Comparison of ENCODE assay signal across 17 cellular contexts in genomic region chr5:151191661-151192060, GRCh38. TPM values are rescaled to one million over a fixed set of nuclear protein-coding genes. Genes with fewer than 3 reads are reported as not detected.
A peak's percentile ranks its signal among the peaks of the same experiment; 100 is the strongest.
DNase-seq lines count a peak whose midpoint lies in the region; ATAC-seq and TF ChIP-seq lines count a peak whose summit lies in the region.
"Had no signal": no experiment of that assay in that cellular context is flagged by ENCODE, and none has a peak within 500 bp of the region (broad histone marks: within the 10 kb centered on the region; RNA-seq: fewer than 3 reads in every experiment).

No MANE protein-coding gene starts in this region.

- TF ChIP-seq CTCF in GM20000 (IDR thresholded peaks at IDR 0.05; ENCODE audit: extremely low read depth, missing control alignments): no peak

- H3K4me3 Mint-ChIP-seq in stimulated activated naive CD8-positive, alpha-beta T cell treated with anti-CD3 and anti-CD28 coated beads, Interleukin-15, Interleukin-2, amounts not matched to agents 100 ng/mL and 50 ng/mL, for 24 hours: no peak overlapping the region
- no peak overlapping the region for H3K4me3 Mint-ChIP-seq in activated naive CD8-positive, alpha-beta T cell treated with anti-CD3 and anti-CD28 coated beads for 36 hours
- H3K4me3 Mint-ChIP-seq in T-helper 2 cell treated with Interferon-gamma antibody and Interleukin-4, amounts not matched to agents 5 μg/mL and 100 μg/mL, for 36 hours: no peak overlapping the region
- H3K4me3 Mint-ChIP-seq: neural crest cell had no signal

- WGBS in mesendoderm (ENCODE audit: extremely low coverage, insufficient coverage, low lambda C conversion rate): no CpG with 5 or more reads among the region's 1 CpG

- no peaks in the 10 kb centered on the region for H3K27me3 ChIP-seq in mesendoderm (ENCODE audit: insufficient read depth, low read length, poor library complexity)
- H3K27me3 ChIP-seq: suprapubic skin had no signal

- H2AK5ac ChIP-seq in mesendoderm (ENCODE audit: low read length): no peak overlapping the region

- no peak overlapping the region for H3K23ac ChIP-seq in mesendoderm (ENCODE audit: low read length)

- H3K4ac ChIP-seq in mesendoderm (ENCODE audit: low read depth, low read length): no peak overlapping the region

- H3K27ac ChIP-seq in mesendoderm (ENCODE audit: low read depth, low read length): no peak overlapping the region
- H3K27ac ChIP-seq: prostate gland, suprapubic skin had no signal

- no peak overlapping the region for H4K5ac ChIP-seq in mesendoderm (ENCODE audit: low read length)

- no peak for DNase-seq in stimulated activated naive CD8-positive, alpha-beta T cell treated with anti-CD3 and anti-CD28 coated beads, Interleukin-15, Interleukin-2, amounts not matched to agents 100 U/mL and 50 U/mL, for 24 hours
- DNase-seq in activated naive CD8-positive, alpha-beta T cell treated with anti-CD3 and anti-CD28 coated beads for 36 hours: no peak
- DNase-seq in mesendoderm (peak; percentile 47), GM20000 (ENCODE audit: low spot score) (no peak)
- DNase-seq in T-helper 2 cell treated with Interferon-gamma antibody and Interleukin-4, amounts not matched to agents 5 μg/mL and 100 μg/mL, for 36 hours (ENCODE audit: low spot score): no peak
- DNase-seq: activated effector memory CD4-positive, alpha-beta T cell treated with anti-CD3 and anti-CD28 coated beads, Interleukin-2, amount 50 U/mL, for 16 hours; anterior cingulate cortex; mammary epithelial cell; MV-4-11; NCI-H1694 treated with DMSO at 0.1 percent for 48 hours; NCI-H82; SIG-M5 had no signal

- H3K4me3 ChIP-seq in mesendoderm (ENCODE audit: low read length): no peak overlapping the region
- H3K4me3 ChIP-seq: prostate gland, suprapubic skin had no signal

- H3K36me3 Mint-ChIP-seq in stimulated activated naive CD8-positive, alpha-beta T cell treated with anti-CD3 and anti-CD28 coated beads, Interleukin-15, Interleukin-2, amounts not matched to agents 100 ng/mL and 50 ng/mL, for 24 hours (ENCODE audit: low read depth): peaks cover 86% of the 10 kb centered on the region
- H3K36me3 Mint-ChIP-seq in activated naive CD8-positive, alpha-beta T cell treated with anti-CD3 and anti-CD28 coated beads for 36 hours: peaks cover 74% of the 10 kb centered on the region
- peaks cover 81% of the 10 kb centered on the region for H3K36me3 Mint-ChIP-seq in T-helper 2 cell treated with Interferon-gamma antibody and Interleukin-4, amounts not matched to agents 5 μg/mL and 100 μg/mL, for 36 hours (ENCODE audit: low read depth)

- H3K4me1 Mint-ChIP-seq in stimulated activated naive CD8-positive, alpha-beta T cell treated with anti-CD3 and anti-CD28 coated beads, Interleukin-15, Interleukin-2, amounts not matched to agents 100 ng/mL and 50 ng/mL, for 24 hours (ENCODE audit: low read depth): peaks cover 71% of the 10 kb centered on the region
- H3K4me1 Mint-ChIP-seq in activated naive CD8-positive, alpha-beta T cell treated with anti-CD3 and anti-CD28 coated beads for 36 hours: peaks cover 47% of the 10 kb centered on the region
- peaks cover 22% of the 10 kb centered on the region for H3K4me1 Mint-ChIP-seq in T-helper 2 cell treated with Interferon-gamma antibody and Interleukin-4, amounts not matched to agents 5 μg/mL and 100 μg/mL, for 36 hours (ENCODE audit: low read depth)
- H3K4me1 Mint-ChIP-seq: neural crest cell had no signal

- H3K56ac ChIP-seq in mesendoderm (ENCODE audit: low read length): no peak overlapping the region

- H3K4me1 ChIP-seq in mesendoderm (ENCODE audit: control insufficient read depth, low read depth, low read length): no peaks in the 10 kb centered on the region
- H3K4me1 ChIP-seq: prostate gland, suprapubic skin had no signal

- no peak overlapping the region for H2BK120ac ChIP-seq in mesendoderm (ENCODE audit: low read depth, low read length)

- no peak overlapping the region for H3K9ac ChIP-seq in mesendoderm (ENCODE audit: low read length)

- no peak overlapping the region for H4K8ac ChIP-seq in mesendoderm (ENCODE audit: low read depth, low read length)

- H3K18ac ChIP-seq in mesendoderm (ENCODE audit: low read length): no peak overlapping the region

- H3K79me2 ChIP-seq in mesendoderm (ENCODE audit: control insufficient read depth, insufficient read depth, low read length): no peaks in the 10 kb centered on the region

- peaks cover 29% of the 10 kb centered on the region for H3K9me3 Mint-ChIP-seq in stimulated activated naive CD8-positive, alpha-beta T cell treated with anti-CD3 and anti-CD28 coated beads, Interleukin-15, Interleukin-2, amounts not matched to agents 100 ng/mL and 50 ng/mL, for 24 hours
- peaks cover 34% of the 10 kb centered on the region for H3K9me3 Mint-ChIP-seq in activated naive CD8-positive, alpha-beta T cell treated with anti-CD3 and anti-CD28 coated beads for 36 hours
- H3K9me3 Mint-ChIP-seq in T-helper 2 cell treated with Interferon-gamma antibody and Interleukin-4, amounts not matched to agents 5 μg/mL and 100 μg/mL, for 36 hours: peaks cover 41% of the 10 kb centered on the region

- H3K27ac Mint-ChIP-seq in stimulated activated naive CD8-positive, alpha-beta T cell treated with anti-CD3 and anti-CD28 coated beads, Interleukin-15, Interleukin-2, amounts not matched to agents 100 ng/mL and 50 ng/mL, for 24 hours: peak overlapping the region; percentile 3
- peak overlapping the region; percentile 57 for H3K27ac Mint-ChIP-seq in activated naive CD8-positive, alpha-beta T cell treated with anti-CD3 and anti-CD28 coated beads for 36 hours
- H3K27ac Mint-ChIP-seq in T-helper 2 cell treated with Interferon-gamma antibody and Interleukin-4, amounts not matched to agents 5 μg/mL and 100 μg/mL, for 36 hours: no peak overlapping the region

- H3K36me3 ChIP-seq in mesendoderm (ENCODE audit: control insufficient read depth, insufficient read depth, low read length): no peaks in the 10 kb centered on the region
- H3K36me3 ChIP-seq: prostate gland, suprapubic skin had no signal

- no peak overlapping the region for H2BK5ac ChIP-seq in mesendoderm (ENCODE audit: low read length)

- no peak overlapping the region for H3K4me2 ChIP-seq in mesendoderm (ENCODE audit: low read length)

- no peak overlapping the region for H2BK15ac ChIP-seq in mesendoderm (replicated peaks; ENCODE audit: low read depth)

- H3K79me1 ChIP-seq in mesendoderm (ENCODE audit: low read length): no peaks in the 10 kb centered on the region

- ATAC-seq in stimulated activated naive CD8-positive, alpha-beta T cell treated with anti-CD3 and anti-CD28 coated beads, Interleukin-15, Interleukin-2, amounts not matched to agents 100 U/mL and 50 U/mL, for 24 hours: no peak
- ATAC-seq in GM21381 (IDR thresholded peaks at IDR 0.05; ENCODE audit: unreplicated experiment): no peak

- no peaks in the 10 kb centered on the region for H3K27me3 Mint-ChIP-seq in stimulated activated naive CD8-positive, alpha-beta T cell treated with anti-CD3 and anti-CD28 coated beads, Interleukin-15, Interleukin-2, amounts not matched to agents 100 ng/mL and 50 ng/mL, for 24 hours
- no peaks in the 10 kb centered on the region for H3K27me3 Mint-ChIP-seq in activated naive CD8-positive, alpha-beta T cell treated with anti-CD3 and anti-CD28 coated beads for 36 hours
- H3K27me3 Mint-ChIP-seq in T-helper 2 cell treated with Interferon-gamma antibody and Interleukin-4, amounts not matched to agents 5 μg/mL and 100 μg/mL, for 36 hours (ENCODE audit: low read depth): no peaks in the 10 kb centered on the region

RNA-seq across cellular contexts. Expression of gene CCDC69, which starts 32.2 kb away (rescaled TPM):
- 10 to 100 TPM; 27.5 to 29.6 TPM for total RNA-seq in activated naive CD8-positive, alpha-beta T cell treated with anti-CD3 and anti-CD28 coated beads for 36 hours
- polyA plus RNA-seq in mesendoderm (2013, experiment 1 of 2): 6.4 TPM
- polyA plus RNA-seq in mesendoderm (2013, experiment 2 of 2): 6.3 TPM

RNA-seq across cellular contexts. Expression of gene ANXA6, which starts 34.1 kb away (rescaled TPM):
- 100 to 1,000 TPM; 407 to 417 TPM for total RNA-seq in activated naive CD8-positive, alpha-beta T cell treated with anti-CD3 and anti-CD28 coated beads for 36 hours
- polyA plus RNA-seq in mesendoderm (2013, experiment 1 of 2): 64.5 TPM
- polyA plus RNA-seq in mesendoderm (2013, experiment 2 of 2): 62.7 TPM
